34 cellular contexts compared by ENCODE assay signal in the genomic region with DNA sequence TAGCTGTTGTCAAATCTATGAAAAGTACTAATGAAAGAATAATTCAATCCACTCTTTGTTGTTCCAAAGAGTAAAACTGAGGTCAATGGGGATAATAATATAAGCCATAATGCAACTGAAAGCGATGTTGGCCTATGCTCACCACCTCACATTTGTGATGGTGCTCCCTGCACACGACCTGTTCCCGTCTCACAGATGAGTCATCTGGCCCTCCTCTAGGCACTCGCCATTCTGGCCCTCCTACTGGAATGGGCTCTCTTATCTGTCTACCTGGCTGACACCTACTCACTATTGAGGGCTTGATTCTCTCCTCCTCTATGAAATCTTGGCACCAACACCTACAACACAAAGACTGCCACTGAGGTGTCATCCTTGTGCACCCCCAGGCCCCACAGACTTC.
"Had no signal": no experiment of that assay in that cellular context is flagged by ENCODE, and none has a peak within 500 bp of the region (broad histone marks: within the 10 kb centered on the region; RNA-seq: fewer than 3 reads in every experiment).

No MANE protein-coding gene starts in this region.

- H3K4me1 Mint-ChIP-seq: activated B cell treated with CpG ODN at 0.5 μM for 24 hours; activated naive CD4-positive, alpha-beta T cell treated with anti-CD3 and anti-CD28 coated beads, Interleukin-2, amount 10 ng/mL, durations not matched to agents 7 days and 5 days; activated naive CD8-positive, alpha-beta T cell treated with anti-CD3 and anti-CD28 coated beads, Interleukin-2, amount 10 ng/mL, durations not matched to agents 7 days and 5 days; brain; central memory CD8-positive, alpha-beta T cell; endodermal cell; T-helper 17 cell had no signal

- H3K27me3 ChIP-seq: ascending aorta, breast epithelium, dorsolateral prefrontal cortex, foreskin keratinocyte, gastrocnemius medialis, heart left ventricle had no signal

- ATAC-seq: activated CD4-positive, CD25-positive, alpha-beta regulatory T cell treated with anti-CD3 and anti-CD28 coated beads, Interleukin-2, amount 50 U/mL, for 24 hours; activated CD8-positive, alpha-beta memory T cell treated with anti-CD3 and anti-CD28 coated beads, Interleukin-2, amount 10 ng/mL, durations not matched to agents 7 days and 5 days; activated CD8-positive, alpha-beta T cell treated with anti-CD3 and anti-CD28 coated beads, Interleukin-2, amount 10 ng/mL, durations not matched to agents 7 days and 5 days; esophagus mucosa; gastrocnemius medialis; heart left ventricle; T-helper 17 cell had no signal

- H3K36me3 Mint-ChIP-seq: activated CD4-positive, alpha-beta memory T cell treated with anti-CD3 and anti-CD28 coated beads for 36 hours; activated naive CD4-positive, alpha-beta T cell treated with anti-CD3 and anti-CD28 coated beads, Interleukin-2, amount 10 ng/mL, durations not matched to agents 7 days and 5 days; activated naive CD4-positive, alpha-beta T cell treated with anti-CD3 and anti-CD28 coated beads, Interleukin-2, amount 50 U/mL, for 72 hours; brain had no signal

- DNase-seq: activated B cell treated with CpG ODN at 0.5 μM for 24 hours; activated CD4-positive, alpha-beta memory T cell treated with anti-CD3 and anti-CD28 coated beads for 36 hours; activated CD4-positive, alpha-beta T cell treated with anti-CD3 and anti-CD28 coated beads for 4 hours; activated CD8-positive, alpha-beta memory T cell treated with anti-CD3 and anti-CD28 coated beads, Interleukin-2, amount 10 ng/mL, durations not matched to agents 7 days and 5 days; activated CD8-positive, alpha-beta memory T cell treated with anti-CD3 and anti-CD28 coated beads, Interleukin-2, amount 50 U/mL, for 4 hours; activated CD8-positive, alpha-beta T cell treated with anti-CD3 and anti-CD28 coated beads, Interleukin-2, amount 10 ng/mL, durations not matched to agents 7 days and 5 days; activated gamma-delta T cell; activated naive CD4-positive, alpha-beta T cell; activated naive CD4-positive, alpha-beta T cell treated with anti-CD3 and anti-CD28 coated beads, Interleukin-2, amount 10 ng/mL, durations not matched to agents 7 days and 5 days; activated naive CD8-positive, alpha-beta T cell treated with anti-CD3 and anti-CD28 coated beads, Interleukin-2, amount 10 ng/mL, durations not matched to agents 7 days and 5 days; activated T-cell treated with anti-CD3 and anti-CD28 coated beads, Interleukin-2, amount 50 U/mL, for 1 hour; activated T-cell treated with anti-CD3 and anti-CD28 coated beads, Interleukin-2, amount 50 U/mL, for 48 hours; dorsolateral prefrontal cortex; effector memory CD4-positive, alpha-beta T cell; endodermal cell; gastrocnemius medialis; glutamatergic neuron; heart left ventricle; T-helper 1 cell; T-helper 17 cell; T1000; WERI-Rb-1 had no signal

- H3K27ac Mint-ChIP-seq: activated B cell treated with CpG ODN at 0.5 μM for 24 hours; activated CD4-positive, alpha-beta memory T cell treated with anti-CD3 and anti-CD28 coated beads for 36 hours; activated CD8-positive, alpha-beta memory T cell treated with anti-CD3 and anti-CD28 coated beads, Interleukin-2, amount 10 ng/mL, durations not matched to agents 7 days and 5 days; activated CD8-positive, alpha-beta T cell treated with anti-CD3 and anti-CD28 coated beads, Interleukin-2, amount 10 ng/mL, durations not matched to agents 7 days and 5 days; activated naive CD4-positive, alpha-beta T cell treated with anti-CD3 and anti-CD28 coated beads, Interleukin-2, amount 10 ng/mL, durations not matched to agents 7 days and 5 days; activated naive CD4-positive, alpha-beta T cell treated with anti-CD3 and anti-CD28 coated beads, Interleukin-2, amount 50 U/mL, for 72 hours; activated naive CD8-positive, alpha-beta T cell treated with anti-CD3 and anti-CD28 coated beads, Interleukin-2, amount 10 ng/mL, durations not matched to agents 7 days and 5 days; activated T-helper 1 cell treated with anti-CD3 and anti-CD28 coated beads, Interleukin-12 subunit alpha, Interleukin-12 subunit beta, Interleukin-2, Interleukin-4 antibody, amounts not matched to agents 30 ng/mL and 10 ng/mL and 1 ng/mL, durations not matched to agents 14 hours and 24 hours and 36 hours; brain; dendritic cell treated with granulocyte-macrophage colony-stimulating factor and Interleukin-4, amounts not matched to agents 40 ng/mL and 50 ng/mL, for 4 days; endodermal cell; T-helper 17 cell; T-helper 2 cell treated with Interferon-gamma antibody and Interleukin-4, amounts not matched to agents 5 μg/mL and 100 μg/mL, for 36 hours had no signal

- H3K27ac ChIP-seq: ascending aorta, breast epithelium, coronary artery, dorsolateral prefrontal cortex, foreskin keratinocyte, gastrocnemius medialis, heart left ventricle, WERI-Rb-1 had no signal

- H3K9me3 Mint-ChIP-seq: activated B cell treated with CpG ODN at 0.5 μM for 24 hours; activated CD4-positive, alpha-beta memory T cell treated with anti-CD3 and anti-CD28 coated beads for 36 hours; activated naive CD4-positive, alpha-beta T cell treated with anti-CD3 and anti-CD28 coated beads, Interleukin-2, amount 10 ng/mL, durations not matched to agents 7 days and 5 days; central memory CD8-positive, alpha-beta T cell; dendritic cell treated with granulocyte-macrophage colony-stimulating factor and Interleukin-4, amounts not matched to agents 40 ng/mL and 50 ng/mL, for 4 days; endodermal cell had no signal

- H3K27me3 Mint-ChIP-seq: activated B cell treated with CpG ODN at 0.5 μM for 24 hours; activated CD4-positive, alpha-beta memory T cell treated with anti-CD3 and anti-CD28 coated beads for 36 hours; activated CD8-positive, alpha-beta memory T cell treated with anti-CD3 and anti-CD28 coated beads, Interleukin-2, amount 10 ng/mL, durations not matched to agents 7 days and 5 days; activated naive CD4-positive, alpha-beta T cell treated with anti-CD3 and anti-CD28 coated beads, Interleukin-2, amount 10 ng/mL, durations not matched to agents 7 days and 5 days; activated naive CD8-positive, alpha-beta T cell treated with anti-CD3 and anti-CD28 coated beads, Interleukin-2, amount 10 ng/mL, durations not matched to agents 7 days and 5 days; brain; central memory CD8-positive, alpha-beta T cell; dendritic cell treated with granulocyte-macrophage colony-stimulating factor and Interleukin-4, amounts not matched to agents 40 ng/mL and 50 ng/mL, for 4 days; T-helper 17 cell had no signal

- H3K36me3 ChIP-seq: ascending aorta, breast epithelium, gastrocnemius medialis, heart left ventricle, WERI-Rb-1 had no signal

- H3K4me1 ChIP-seq: ascending aorta, breast epithelium, foreskin keratinocyte, gastrocnemius medialis had no signal

- H3K4me3 ChIP-seq: ascending aorta, breast epithelium, coronary artery, dorsolateral prefrontal cortex, gastrocnemius medialis, heart left ventricle had no signal

- H3K4me3 Mint-ChIP-seq: activated B cell treated with CpG ODN at 0.5 μM for 24 hours; activated CD4-positive, alpha-beta memory T cell treated with anti-CD3 and anti-CD28 coated beads for 36 hours; activated CD8-positive, alpha-beta memory T cell treated with anti-CD3 and anti-CD28 coated beads, Interleukin-2, amount 10 ng/mL, durations not matched to agents 7 days and 5 days; activated CD8-positive, alpha-beta T cell treated with anti-CD3 and anti-CD28 coated beads, Interleukin-2, amount 10 ng/mL, durations not matched to agents 7 days and 5 days; activated naive CD4-positive, alpha-beta T cell treated with anti-CD3 and anti-CD28 coated beads, Interleukin-2, amount 10 ng/mL, durations not matched to agents 7 days and 5 days; activated naive CD8-positive, alpha-beta T cell treated with anti-CD3 and anti-CD28 coated beads, Interleukin-2, amount 10 ng/mL, durations not matched to agents 7 days and 5 days; activated T-helper 1 cell treated with anti-CD3 and anti-CD28 coated beads, Interleukin-12 subunit alpha, Interleukin-12 subunit beta, Interleukin-2, Interleukin-4 antibody, amounts not matched to agents 30 ng/mL and 10 ng/mL and 1 ng/mL, durations not matched to agents 14 hours and 24 hours and 36 hours; brain; central memory CD8-positive, alpha-beta T cell; dendritic cell treated with granulocyte-macrophage colony-stimulating factor and Interleukin-4, amounts not matched to agents 40 ng/mL and 50 ng/mL, for 4 days; endodermal cell; T-helper 17 cell; T-helper 2 cell treated with Interferon-gamma antibody and Interleukin-4, amounts not matched to agents 5 μg/mL and 100 μg/mL, for 36 hours had no signal

- H3K9me3 ChIP-seq: ascending aorta, breast epithelium, gastrocnemius medialis, heart left ventricle had no signal
